24 cellular contexts compared by ENCODE assay signal in the genomic region with DNA sequence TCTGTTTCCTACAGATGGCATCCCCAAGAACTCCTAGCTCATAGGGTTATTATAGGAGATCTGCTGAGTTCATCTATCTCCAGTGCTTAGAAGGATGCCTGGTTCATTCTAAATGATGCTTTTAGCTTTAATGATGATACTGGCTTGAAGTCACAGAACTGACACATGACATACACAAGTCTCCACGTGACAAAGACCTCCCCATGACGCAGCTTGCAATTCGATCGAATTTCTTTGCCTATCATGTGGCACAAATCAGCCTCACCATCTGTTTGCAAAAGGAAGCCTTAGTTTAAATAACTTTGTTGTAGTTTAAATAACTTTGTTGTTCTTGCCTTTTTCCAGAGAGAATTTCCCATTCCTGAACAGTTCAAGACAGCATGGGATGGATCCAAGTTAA.
"Had no signal": no experiment of that assay in that cellular context is flagged by ENCODE, and none has a peak within 500 bp of the region (broad histone marks: within the 10 kb centered on the region; RNA-seq: fewer than 3 reads in every experiment).

No MANE protein-coding gene starts in this region.

- H3K36me3 ChIP-seq: spleen had no signal

- H3K27me3 ChIP-seq: esophagus muscularis mucosa, gastrocnemius medialis, spleen, testis, tibial artery had no signal

- ATAC-seq: effector memory CD8-positive, alpha-beta T cell; gastrocnemius medialis; left lobe of liver; mucosa of descending colon; psoas muscle; right cardiac atrium; stimulated activated memory B cell treated with anti-CD40 and anti-IgM and Interleukin-4, amounts not matched to agents 10 μg/mL and 1 μg/mL and 100 μg/mL, for 72 hours; stimulated activated naive CD8-positive, alpha-beta T cell treated with anti-CD3 and anti-CD28 coated beads, Interleukin-15, Interleukin-2, amounts not matched to agents 100 U/mL and 50 U/mL, for 24 hours had no signal

- H3K4me3 ChIP-seq: esophagus muscularis mucosa, gastrocnemius medialis, lung, mucosa of descending colon, psoas muscle, skin epidermis, spleen, testis, tibial artery had no signal

- FAIRE-seq: endometrium, keratinocyte had no signal

- DNase-seq: cerebellar nuclear complex; cortex of kidney; effector memory CD8-positive, alpha-beta T cell; gastrocnemius medialis; head of caudate nucleus; mesenchymal stem cell; mucosa of descending colon; naive B cell; nucleus accumbens; psoas muscle; right cardiac atrium; spleen; stimulated activated CD4-positive, alpha-beta T cell treated with anti-CD3 and anti-CD28 coated beads, Interleukin-4, amount 100 ng/mL, for 4 hours; stimulated activated naive CD8-positive, alpha-beta T cell treated with anti-CD3 and anti-CD28 coated beads, Interleukin-15, Interleukin-2, amounts not matched to agents 100 U/mL and 50 U/mL, for 24 hours; substantia nigra; testis; tibial artery had no signal

- H3K9me3 ChIP-seq: esophagus muscularis mucosa, gastrocnemius medialis, mucosa of descending colon, psoas muscle, testis, tibial artery had no signal

- H3K4me1 ChIP-seq: esophagus muscularis mucosa, gastrocnemius medialis, psoas muscle, spleen, testis, tibial artery had no signal

- H3K27ac ChIP-seq: esophagus muscularis mucosa, gastrocnemius medialis, psoas muscle, skin epidermis, spleen, testis, tibial artery had no signal
